ENCODE assay signal across 20 cellular contexts in the genomic region with DNA sequence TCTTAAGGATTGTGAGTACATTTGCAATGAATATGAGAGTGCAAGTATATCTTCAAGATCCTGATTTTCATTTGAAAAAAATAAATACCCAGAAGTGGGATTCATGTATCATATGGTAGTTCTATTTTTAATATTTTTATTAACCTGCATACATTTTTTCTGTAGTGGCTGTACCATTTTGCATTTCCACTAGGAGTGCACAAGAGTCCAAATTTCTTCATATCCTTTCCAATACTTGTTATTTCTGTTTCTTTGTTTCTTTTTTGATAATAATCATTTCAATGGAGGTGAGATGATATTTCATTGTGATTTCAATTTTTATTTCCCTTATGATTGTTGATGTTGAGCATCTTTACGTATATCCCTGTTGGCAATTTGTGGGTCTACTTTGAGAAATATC.
DNase-seq lines count a peak whose midpoint lies in the region; ATAC-seq and TF ChIP-seq lines count a peak whose summit lies in the region.
"Had no signal": no experiment of that assay in that cellular context is flagged by ENCODE, and none has a peak within 500 bp of the region (broad histone marks: within the 10 kb centered on the region; RNA-seq: fewer than 3 reads in every experiment).

No MANE protein-coding gene starts in this region.

- BruUV-seq in A673 (replicated peaks; lab: Mats Ljungman, UMichigan): no TSS peak

- POLR2A ChIA-PET in A673 (lab: Charles Lee; ENCODE audit: low non-redundant PET): no interaction called here

- DNase-seq in A673 (ENCODE audit: low spot score) (no peak), HT-29 (ENCODE audit: low spot score) (peak; percentile 6), RKO (ENCODE audit: low spot score) (peak; percentile 5), foreskin keratinocyte (no peak), T-helper 9 cell (no peak), NCI-H2081 treated with DMSO at 0.1 percent for 48 hours (lab: John Stamatoyannopoulos, UW) (no peak), NCI-H526 (lab: John Stamatoyannopoulos, UW) (no peak), AG08396 (ENCODE audit: low spot score) (no peak)
- DNase-seq: activated CD4-positive, alpha-beta T cell treated with anti-CD3 and anti-CD28 coated beads for 36 hours; central memory CD4-positive, alpha-beta T cell; effector memory CD4-positive, alpha-beta T cell; hippocampal formation; kidney; MG63; naive thymus-derived CD8-positive, alpha-beta T cell; NCI-H187 treated with DMSO at 0.1 percent for 48 hours; NCI-H510A; stimulated activated CD8-positive, alpha-beta memory T cell treated with anti-CD3 and anti-CD28 coated beads, Interleukin-4, amount 100 ng/mL, for 48 hours; uterus had no signal

- CTCF ChIA-PET in A673 (lab: Charles Lee): no interaction called here

- no peaks in the 10 kb centered on the region for H3K36me3 ChIP-seq in A673 (ENCODE audit: insufficient read depth, low read length, poor library complexity, severe bottlenecking)
- H3K36me3 ChIP-seq: MG63, SJSA1, uterus had no signal

- peak; percentile 29; the same call in 1 of the 2 replicates for TF ChIP-seq CTCF in A673 (conservative IDR thresholded peaks at IDR 0.05; ENCODE audit: low read depth, low read length)
- TF ChIP-seq CTCF in foreskin keratinocyte (conservative IDR thresholded peaks at IDR 0.05): peak; percentile 17

- no peak overlapping the region for H3K4me3 ChIP-seq in A673 (ENCODE audit: low read depth, low read length, poor library complexity, severe bottlenecking)
- H3K4me3 ChIP-seq: MG63, SJSA1, uterus had no signal

- no peak overlapping the region for H3K27ac ChIP-seq in A673 (ENCODE audit: low read depth, low read length, poor library complexity, severe bottlenecking)
- no peak overlapping the region for H3K27ac ChIP-seq in foreskin keratinocyte
- H3K27ac ChIP-seq: SJSA1, uterus had no signal

- no peaks in the 10 kb centered on the region for H3K4me1 ChIP-seq in A673 (ENCODE audit: insufficient read depth, low read length, poor library complexity, severe bottlenecking)
- no peaks in the 10 kb centered on the region for H3K4me1 ChIP-seq in foreskin keratinocyte
- H3K4me1 ChIP-seq: SJSA1, uterus had no signal

- intact Hi-C loops in A673 (cut with micrococcal nuclease; ENCODE audit: unreplicated experiment): no loop called here

- peaks cover 14% of the 10 kb centered on the region for H3K9me3 ChIP-seq in A673 (ENCODE audit: low read depth, low read length, poor library complexity, severe bottlenecking)
- H3K9me3 ChIP-seq: SJSA1, uterus had no signal

- ATAC-seq in foreskin keratinocyte: no peak
- ATAC-seq: activated CD4-positive, alpha-beta T cell treated with anti-CD3 and anti-CD28 coated beads for 36 hours; naive thymus-derived CD8-positive, alpha-beta T cell had no signal

- no peaks in the 10 kb centered on the region for H3K27me3 ChIP-seq in A673 (replicated peaks; ENCODE audit: insufficient read depth, low read depth, low read length, poor library complexity)
- H3K27me3 ChIP-seq in foreskin keratinocyte: no peaks in the 10 kb centered on the region
- H3K27me3 ChIP-seq: MG63, SJSA1, uterus had no signal

Comparison
In these comparisons a context has a peak if more than half of its experiments do, and no peak if none do; other contexts are left out.
1. DNase-seq: peak in HT-29 (single experiment) and RKO (single experiment); none in A673 (single experiment), foreskin keratinocyte (0 of 2), T-helper 9 cell (single experiment), NCI-H2081 treated with DMSO at 0.1 percent for 48 hours (single experiment), NCI-H526 (0 of 2) and AG08396 (single experiment).